9 cellular contexts compared by ENCODE assay signal in genomic region chr1:26378088-26378878, GRCh38. TPM values are rescaled to one million over a fixed set of nuclear protein-coding genes. Genes with fewer than 3 reads are reported as not detected.
DNase-seq lines count a peak whose midpoint lies in the region; ATAC-seq and TF ChIP-seq lines count a peak whose summit lies in the region.
"Had no signal": no experiment of that assay in that cellular context is flagged by ENCODE, and none has a peak within 500 bp of the region (broad histone marks: within the 10 kb centered on the region; RNA-seq: fewer than 3 reads in every experiment).

No MANE protein-coding gene starts in this region.

- no peak for TF ChIP-seq POLR2A in gastroesophageal sphincter (IDR thresholded peaks at IDR 0.05)

- no peaks in the 10 kb centered on the region for H3K36me3 ChIP-seq in CD4-positive, alpha-beta memory T cell (ENCODE audit: insufficient read depth, low read length)
- H3K36me3 ChIP-seq in HEK293 (ENCODE audit: control insufficient read depth in 2 of 2, insufficient read depth in 1 of 2, low read length in 2 of 2) = no peaks in the 10 kb centered on the region
- H3K36me3 ChIP-seq in gastroesophageal sphincter = no peaks in the 10 kb centered on the region

- H3K4me1 ChIP-seq in CD4-positive, alpha-beta memory T cell (ENCODE audit: insufficient read depth, low read length) = peaks cover 82% of the 10 kb centered on the region
- H3K4me1 ChIP-seq in HEK293 (ENCODE audit: control insufficient read depth, insufficient read depth, low read length) (no peaks in the 10 kb centered on the region), gastroesophageal sphincter (peaks cover 0 to 3% (median 0%) of the 10 kb centered on the region in 3 donors)

- peak overlapping the region; percentile 84 to 99 (median 96) for H3K27ac Mint-ChIP-seq in CD4-positive, alpha-beta memory T cell

- no peaks in the 10 kb centered on the region for H3K27me3 ChIP-seq in CD4-positive, alpha-beta memory T cell (ENCODE audit: insufficient read depth, low read length)
- peaks cover 17% of the 10 kb centered on the region for H3K27me3 ChIP-seq in gastroesophageal sphincter

- peaks cover 53 to 92% (median 69%) of the 10 kb centered on the region in 4 donors for H3K4me1 Mint-ChIP-seq in CD4-positive, alpha-beta memory T cell

- peaks cover 0 to 3% (median 0%) of the 10 kb centered on the region in 8 donors for H3K9me3 Mint-ChIP-seq in CD4-positive, alpha-beta memory T cell

- 0 to 27% methylated on average over 1 to 4 of the region's 5 CpGs for WGBS in gastroesophageal sphincter (ENCODE audit: low coverage in 1 of 2), 2 donors

- ATAC-seq in gastroesophageal sphincter = peak; percentile 31
- ATAC-seq in GM21576 (IDR thresholded peaks at IDR 0.05; ENCODE audit: unreplicated experiment) = no peak

- POLR2A ChIA-PET in CD4-positive, alpha-beta memory T cell (lab: Charles Lee; ENCODE audit: partially characterized antibody) = interaction anchor here (0.7 to 9.1 kb wide), 30 partner anchors 8 to 503 kb away, joined by 3 to 174 read pairs (median 4); partner anchors contain the start of genes CD52, CEP85, DHDDS and HMGN2
- POLR2A ChIA-PET in HEK293 (lab: Yijun Ruan, JAX) = interaction anchor here (0.6 to 1.0 kb wide), 2 partner anchors 22 to 54 kb away, joined by 3 to 5 read pairs; partner anchors contain the start of gene DHDDS

- peak overlapping the region; percentile 55 to 87 (median 74) for H3K4me3 Mint-ChIP-seq in CD4-positive, alpha-beta memory T cell

- intact Hi-C loops in CD4-positive, alpha-beta memory T cell (cut with micrococcal nuclease) = loop anchor here (1.0 to 2.0 kb wide), 6 partner anchors 15 to 103 kb away; partner anchors contain the start of genes CD52 and HMGN2

- H3K27me3 Mint-ChIP-seq in CD4-positive, alpha-beta memory T cell = no peaks in the 10 kb centered on the region

- peaks cover 0 to 3% of the 10 kb centered on the region in 2 donors for H3K36me3 Mint-ChIP-seq in CD4-positive, alpha-beta memory T cell

- peak overlapping the region; percentile 53 for H3K27ac ChIP-seq in CD4-positive, alpha-beta memory T cell (ENCODE audit: low read depth, low read length)
- H3K27ac ChIP-seq in HEK293 (ENCODE audit: extremely low read depth, low read depth, low read length) = no peak overlapping the region
- H3K27ac ChIP-seq in gastroesophageal sphincter = no peak overlapping the region

- peak overlapping the region in 1 of 2 donors; percentile 32 for H3K4me3 ChIP-seq in CD4-positive, alpha-beta memory T cell (ENCODE audit: low read length in 2 of 2)
- H3K4me3 ChIP-seq in HEK293 (ENCODE audit: low read depth, low read length) (no peak overlapping the region), gastroesophageal sphincter (no peak overlapping the region)

- TF ChIP-seq CTCF in HEK293 (tag by site-specific recombination; IDR thresholded peaks at IDR 0.05) (no peak), gastroesophageal sphincter (IDR thresholded peaks at IDR 0.05) (no peak)

- no peaks in the 10 kb centered on the region for H3K9me3 ChIP-seq in CD4-positive, alpha-beta memory T cell (ENCODE audit: control insufficient read depth in 1 of 2, low read length in 2 of 2)
- H3K9me3 ChIP-seq in HEK293 (ENCODE audit: control insufficient read depth, insufficient read depth, low read depth, low read length) = no peaks in the 10 kb centered on the region
- no peaks in the 10 kb centered on the region for H3K9me3 ChIP-seq in gastroesophageal sphincter

- CTCF ChIA-PET in CD4-positive, alpha-beta memory T cell (lab: Charles Lee; ENCODE audit: partially characterized antibody) = interaction anchor here (0.7 to 8.7 kb wide), 18 partner anchors 9 to 144 kb away, joined by 3 to 195 read pairs (median 10); partner anchors contain the start of genes CEP85 and SH3BGRL3
- CTCF ChIA-PET in HEK293 (lab: Yijun Ruan, JAX) = interaction anchor here (0.5 to 7.0 kb wide), 6 partner anchors 15 to 92 kb away, joined by 3 to 81 read pairs (median 6); partner anchors contain the start of gene CRYBG2

- no peak for TF ChIP-seq EP300 in gastroesophageal sphincter (IDR thresholded peaks at IDR 0.05)

- DNase-seq in CD4-positive, alpha-beta memory T cell = peak; percentile 86 to 95 (median 90)
- DNase-seq in NOMO-1 treated with dmso at 0.1 percent for 144 hours (lab: John Stamatoyannopoulos, UW; ENCODE audit: unreplicated experiment) = peak; percentile 65
- DNase-seq in activated T-cell treated with anti-CD3 and anti-CD28 coated beads for 48 hours (ENCODE audit: low read depth) = peak; percentile 63
- DNase-seq in stimulated activated CD4-positive, alpha-beta T cell treated with anti-CD3 and anti-CD28 coated beads, Interleukin-4, amount 100 ng/mL, for 48 hours (ENCODE audit: low read depth in 2 of 2) = peak; percentile 37 to 52
- no peak for DNase-seq in NCI-H1417 (lab: John Stamatoyannopoulos, UW)

TF ChIP-seq in HEK293, 187 proteins besides CTCF, POLR2A, EP300 and RAD21:
- TF ChIP-seq ZSCAN30 (tag by site-specific recombination; IDR thresholded peaks at IDR 0.05) (no peak), KLF1 (tag by site-specific recombination; IDR thresholded peaks at IDR 0.05) (peak; percentile 81), ZFHX2 (tag by site-specific recombination; conservative IDR thresholded peaks at IDR 0.05) (peak; percentile 56), ZNF133 (tag by site-specific recombination; IDR thresholded peaks at IDR 0.05) (no peak), PATZ1 (tag by site-specific recombination; IDR thresholded peaks at IDR 0.05) (peak; percentile 18; the same call in 1 of the 2 replicates), ZNF670 (tag by site-specific recombination; IDR thresholded peaks at IDR 0.05; ENCODE audit: low read depth) (no peak), INSM2 (tag by site-specific recombination; IDR thresholded peaks at IDR 0.05) (no peak), ZNF529 (tag by site-specific recombination; IDR thresholded peaks at IDR 0.05; ENCODE audit: insufficient replicate concordance) (no peak), ZNF391 (tag by site-specific recombination; IDR thresholded peaks at IDR 0.05; ENCODE audit: borderline replicate concordance, low read depth) (no peak), GLIS1 (tag by site-specific recombination; IDR thresholded peaks at IDR 0.05) (no peak), KLF9 (tag by site-specific recombination; IDR thresholded peaks at IDR 0.05; ENCODE audit: low read depth) (no peak), ZNF660 (tag by site-specific recombination; IDR thresholded peaks at IDR 0.05) (peak; percentile 74), KLF17 (tag by site-specific recombination; IDR thresholded peaks at IDR 0.05) (peak; percentile 60; the same call in 1 of the 2 replicates), ZNF404 (tag by site-specific recombination; IDR thresholded peaks at IDR 0.05) (no peak), ZBTB17 (tag by site-specific recombination; IDR thresholded peaks at IDR 0.05) (no peak)

RNA-seq across cellular contexts. Expression of gene ZNF683, which starts 5.7 kb away (rescaled TPM):
- not detected for total RNA-seq in CD4-positive, alpha-beta memory T cell
- under 1 TPM; 0.49 to 0.63 TPM for polyA plus RNA-seq in CD4-positive, alpha-beta memory T cell
- total RNA-seq in gastroesophageal sphincter = under 1 TPM in 1 of 4 donors, not detected in 3; 0.62 TPM
- total RNA-seq: urinary bladder had no signal

RNA-seq across cellular contexts. Expression of gene CRYBG2, which starts 24.4 kb away (rescaled TPM):
- 1 to 10 TPM; 5.7 to 6.7 TPM for total RNA-seq in CD4-positive, alpha-beta memory T cell
- 1 to 10 TPM in 1 of 2 donors, under 1 TPM in 1; 0.27 to 3.8 TPM for polyA plus RNA-seq in CD4-positive, alpha-beta memory T cell
- 1 to 10 TPM in 1 of 4 donors, under 1 TPM in 3; 0.35 to 2.7 (median 0.50) TPM for total RNA-seq in gastroesophageal sphincter

RNA-seq across cellular contexts. Expression of gene LIN28A, which starts 32.3 kb away (rescaled TPM):
- total RNA-seq in CD4-positive, alpha-beta memory T cell = not detected
- not detected for polyA plus RNA-seq in CD4-positive, alpha-beta memory T cell
- total RNA-seq in gastroesophageal sphincter = not detected
- total RNA-seq: urinary bladder had no signal
- polyA plus RNA-seq: urinary bladder had no signal

RNA-seq across cellular contexts. Expression of gene DHDDS, which starts 53.8 kb away (rescaled TPM):
- 10 to 100 TPM; 44.4 to 46.2 TPM for total RNA-seq in CD4-positive, alpha-beta memory T cell
- 10 to 100 TPM; 23.3 to 26.7 TPM for polyA plus RNA-seq in CD4-positive, alpha-beta memory T cell
- total RNA-seq in gastroesophageal sphincter = 10 to 100 TPM; 23.6 to 36.4 (median 31.7) TPM

Comparison
In these comparisons a context has a peak if more than half of its experiments do, and no peak if none do; other contexts are left out.
1. DNase-seq: peak in CD4-positive, alpha-beta memory T cell (5 of 5), NOMO-1 treated with dmso at 0.1 percent for 144 hours (single experiment), activated T-cell treated with anti-CD3 and anti-CD28 coated beads for 48 hours (single experiment) and stimulated activated CD4-positive, alpha-beta T cell treated with anti-CD3 and anti-CD28 coated beads, Interleukin-4, amount 100 ng/mL, for 48 hours (2 of 2); none in NCI-H1417 (0 of 3).